Comparison of ENCODE assay signal across 22 cellular contexts in the genomic region with DNA sequence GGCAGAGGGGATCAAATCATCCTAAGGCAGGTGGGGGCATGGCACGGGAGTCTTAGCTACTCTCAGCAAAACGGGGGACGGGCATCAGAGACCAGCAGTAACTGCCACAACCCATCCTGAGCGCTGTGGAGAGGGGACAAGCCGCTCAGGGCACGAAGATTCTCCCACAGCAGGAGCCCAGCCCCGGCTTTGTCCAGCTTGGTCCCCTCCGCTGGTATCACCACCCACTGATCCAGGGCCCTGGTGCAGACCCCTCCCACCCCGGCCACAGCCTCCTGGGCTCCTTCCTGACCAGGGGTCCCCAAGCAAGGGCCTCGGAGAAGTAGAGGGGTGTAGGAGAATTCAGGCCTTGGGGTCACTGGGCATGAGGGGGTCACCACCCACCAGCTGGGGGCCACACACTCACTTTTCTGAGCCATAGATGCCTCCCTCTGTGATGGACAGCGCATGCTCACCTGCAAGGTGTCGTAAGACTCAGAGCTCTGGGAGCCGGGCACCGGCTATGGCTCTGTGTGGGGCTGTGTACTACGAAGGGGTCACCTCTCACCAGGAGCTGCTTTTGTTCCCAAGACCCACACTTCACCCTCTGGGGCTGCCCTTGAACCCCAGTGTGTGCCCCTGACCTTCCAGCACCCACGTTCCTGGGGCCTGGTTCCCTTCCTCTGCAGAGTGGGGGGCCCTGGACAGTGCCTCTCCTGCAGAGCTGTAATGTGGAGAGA. TPM values are rescaled to one million over a fixed set of nuclear protein-coding genes. Genes with fewer than 3 reads are reported as not detected.
DNase-seq lines count a peak whose midpoint lies in the region; ATAC-seq, FAIRE-seq and TF ChIP-seq lines count a peak whose summit lies in the region.
"Had no signal": no experiment of that assay in that cellular context is flagged by ENCODE, and none has a peak within 500 bp of the region (broad histone marks: within the 10 kb centered on the region; RNA-seq: fewer than 3 reads in every experiment).

No MANE protein-coding gene starts in this region.

- no peak overlapping the region for H2AFZ ChIP-seq in neural progenitor cell (replicated peaks)

- no peak for TF ChIP-seq POLR2A in GM12892 (IDR thresholded peaks at IDR 0.05; ENCODE audit: low read depth, low read length)

- peaks cover 15% of the 10 kb centered on the region for H3K4me1 Mint-ChIP-seq in activated T-cell treated with anti-CD3 and anti-CD28 coated beads, Interleukin-2, amount 50 U/mL, for 24 hours (ENCODE audit: low read depth)
- peaks cover 0 to 16% (median 4%) of the 10 kb centered on the region in 3 donors for H3K4me1 Mint-ChIP-seq in CD8-positive, alpha-beta memory T cell
- no peaks in the 10 kb centered on the region for H3K4me1 Mint-ChIP-seq in central memory CD8-positive, alpha-beta T cell
- H3K4me1 Mint-ChIP-seq in neural progenitor cell, result peaks cover 22% of the 10 kb centered on the region

- H3K4me2 ChIP-seq in neural progenitor cell, result no peak overlapping the region

- no peaks in the 10 kb centered on the region for H3K79me2 ChIP-seq in neural progenitor cell (ENCODE audit: low read depth)

- ATAC-seq in central memory CD8-positive, alpha-beta T cell (replicated peaks; ENCODE audit: extremely low read depth, poor library complexity, severe bottlenecking), result no peak
- ATAC-seq in Right ventricle myocardium superior (ENCODE audit: poor library complexity), result no peak
- ATAC-seq: left lobe of liver had no signal

- no peak for TF ChIP-seq CTCF in neural progenitor cell (IDR thresholded peaks at IDR 0.05)

- peaks cover 4% of the 10 kb centered on the region for H4K20me1 ChIP-seq in neural progenitor cell (ENCODE audit: low read depth)

- CTCF ChIA-PET in CD8-positive, alpha-beta memory T cell (lab: Charles Lee), result interaction anchor here (0.9 kb wide), 1 partner anchor 26 kb away, joined by 3 read pairs; the partner anchor contains the start of gene LRRC47

- no peak for DNase-seq in activated T-cell treated with anti-CD3 and anti-CD28 coated beads, Interleukin-2, amount 50 U/mL, for 24 hours
- no peak for DNase-seq in activated T-cell treated with anti-CD3 and anti-CD28 coated beads for 4 hours
- no peak for DNase-seq in CD8-positive, alpha-beta memory T cell
- no peak for DNase-seq in central memory CD8-positive, alpha-beta T cell (ENCODE audit: low spot score in 2 of 2)
- no peak for DNase-seq in neural progenitor cell (ENCODE audit: low spot score)
- no peak for DNase-seq in NCI-H526 treated with DMSO at 0.1 percent for 48 hours (lab: John Stamatoyannopoulos, UW)
- DNase-seq in GM12892 (ENCODE audit: insufficient read length), result no peak
- no peak for DNase-seq in Right ventricle myocardium superior
- DNase-seq: DMS53; head of caudate nucleus; KBM-7; midbrain; NCI-H2171; NCI-H526; nucleus accumbens; stimulated activated CD8-positive, alpha-beta memory T cell treated with anti-CD3 and anti-CD28 coated beads, Interleukin-4, amount 100 ng/mL, for 48 hours; SW 1271 had no signal

- no peaks in the 10 kb centered on the region for H3K27me3 ChIP-seq in CD8-positive, alpha-beta memory T cell (ENCODE audit: insufficient read depth, low read length, poor library complexity, severe bottlenecking)
- H3K27me3 ChIP-seq in neural progenitor cell, result peaks cover 26% of the 10 kb centered on the region

- H3K36me3 ChIP-seq in CD8-positive, alpha-beta memory T cell (ENCODE audit: insufficient read depth, low read length), result no peaks in the 10 kb centered on the region
- H3K36me3 ChIP-seq in neural progenitor cell, result no peaks in the 10 kb centered on the region
- H3K36me3 ChIP-seq: thoracic aorta had no signal

- H3F3A ChIP-seq in neural progenitor cell (ENCODE audit: low read depth), result peaks cover 5% of the 10 kb centered on the region

- intact Hi-C loops in Right ventricle myocardium superior (cut with DNase I), result no loop called here

- H3K4me3 Mint-ChIP-seq in activated T-cell treated with anti-CD3 and anti-CD28 coated beads, Interleukin-2, amount 50 U/mL, for 24 hours, result peak overlapping the region; percentile 76
- peak overlapping the region in 5 of 7 donors; percentile 41 to 72 (median 57) for H3K4me3 Mint-ChIP-seq in CD8-positive, alpha-beta memory T cell
- peak overlapping the region; percentile 56 for H3K4me3 Mint-ChIP-seq in central memory CD8-positive, alpha-beta T cell
- peak overlapping the region; percentile 77 for H3K4me3 Mint-ChIP-seq in neural progenitor cell

- no peaks in the 10 kb centered on the region for H3K9me3 Mint-ChIP-seq in activated T-cell treated with anti-CD3 and anti-CD28 coated beads, Interleukin-2, amount 50 U/mL, for 24 hours
- H3K9me3 Mint-ChIP-seq in CD8-positive, alpha-beta memory T cell, result no peaks in the 10 kb centered on the region
- no peaks in the 10 kb centered on the region for H3K9me3 Mint-ChIP-seq in central memory CD8-positive, alpha-beta T cell
- H3K9me3 Mint-ChIP-seq in neural progenitor cell, result peaks cover 13% of the 10 kb centered on the region

- H3K27ac Mint-ChIP-seq in activated T-cell treated with anti-CD3 and anti-CD28 coated beads, Interleukin-2, amount 50 U/mL, for 24 hours, result no peak overlapping the region
- H3K27ac Mint-ChIP-seq in CD8-positive, alpha-beta memory T cell, result peak overlapping the region in 2 of 8 donors; percentile 45
- H3K27ac Mint-ChIP-seq in central memory CD8-positive, alpha-beta T cell (ENCODE audit: low read depth), result no peak overlapping the region
- no peak overlapping the region for H3K27ac Mint-ChIP-seq in neural progenitor cell

- no peak for FAIRE-seq in GM12892 (lab: Jason Lieb, UNC)
- FAIRE-seq: GM12891, GM19239 had no signal

- no peaks in the 10 kb centered on the region for H3K27me3 Mint-ChIP-seq in activated T-cell treated with anti-CD3 and anti-CD28 coated beads, Interleukin-2, amount 50 U/mL, for 24 hours
- peaks cover 6 to 17% of the 10 kb centered on the region in 2 donors for H3K27me3 Mint-ChIP-seq in CD8-positive, alpha-beta memory T cell
- peaks cover 23% of the 10 kb centered on the region for H3K27me3 Mint-ChIP-seq in central memory CD8-positive, alpha-beta T cell
- H3K27me3 Mint-ChIP-seq in neural progenitor cell (ENCODE audit: insufficient read depth, low read depth), result peaks cover 10% of the 10 kb centered on the region

- peaks cover 12% of the 10 kb centered on the region for H3K4me1 ChIP-seq in CD8-positive, alpha-beta memory T cell (ENCODE audit: insufficient read depth, low read length)
- H3K4me1 ChIP-seq in neural progenitor cell, result peaks cover 7% of the 10 kb centered on the region

- POLR2A ChIA-PET in CD8-positive, alpha-beta memory T cell (lab: Charles Lee), result no interaction called here

- H3K4me3 ChIP-seq in CD8-positive, alpha-beta memory T cell (ENCODE audit: low read length), result no peak overlapping the region
- H3K4me3 ChIP-seq in neural progenitor cell, result no peak overlapping the region
- H3K4me3 ChIP-seq: thoracic aorta had no signal

- no peak overlapping the region for H3K27ac ChIP-seq in CD8-positive, alpha-beta memory T cell (ENCODE audit: low read depth, low read length)
- H3K27ac ChIP-seq in neural progenitor cell, result no peak overlapping the region
- H3K27ac ChIP-seq: C4-2B, thoracic aorta had no signal

- no peak overlapping the region for H3K9ac ChIP-seq in neural progenitor cell

- H3K36me3 Mint-ChIP-seq in activated T-cell treated with anti-CD3 and anti-CD28 coated beads, Interleukin-2, amount 50 U/mL, for 24 hours (ENCODE audit: low read depth), result no peaks in the 10 kb centered on the region
- no peaks in the 10 kb centered on the region for H3K36me3 Mint-ChIP-seq in CD8-positive, alpha-beta memory T cell
- H3K36me3 Mint-ChIP-seq in central memory CD8-positive, alpha-beta T cell (ENCODE audit: insufficient read depth), result peaks cover under 1% of the 10 kb centered on the region
- H3K36me3 Mint-ChIP-seq in neural progenitor cell, result no peaks in the 10 kb centered on the region

- H3K9me3 ChIP-seq in CD8-positive, alpha-beta memory T cell (ENCODE audit: low read length), result no peaks in the 10 kb centered on the region
- H3K9me3 ChIP-seq in neural progenitor cell (ENCODE audit: low read depth), result no peaks in the 10 kb centered on the region
- H3K9me3 ChIP-seq: thoracic aorta had no signal

RNA-seq across cellular contexts. Expression of gene SMIM1, which starts 2.3 kb away (rescaled TPM):
- total RNA-seq in CD8-positive, alpha-beta memory T cell, result 1 to 10 TPM in 1 of 2 experiments, under 1 TPM in 1; 0.80 to 1.6 TPM
- 1.1 TPM for polyA plus RNA-seq in CD8-positive, alpha-beta memory T cell
- total RNA-seq in neural progenitor cell (ENCODE audit: low replicate concordance) (9.1 TPM in 1 of 2 replicates, not detected in the other), Right ventricle myocardium superior (17.3 TPM)
- not detected for polyA plus RNA-seq in GM12892 (2012; ENCODE audit: missing spikeins)

RNA-seq across cellular contexts. Expression of gene CCDC27, which starts 18.0 kb away (rescaled TPM):
- total RNA-seq in CD8-positive, alpha-beta memory T cell, result not detected
- polyA plus RNA-seq in CD8-positive, alpha-beta memory T cell, result not detected
- not detected in 2 replicates for total RNA-seq in neural progenitor cell (ENCODE audit: low replicate concordance)
- polyA plus RNA-seq in GM12892 (2012; ENCODE audit: missing spikeins), result not detected
- not detected for total RNA-seq in Right ventricle myocardium superior
- total RNA-seq: left lobe of liver, thoracic aorta had no signal

RNA-seq across cellular contexts. Expression of gene LRRC47, which starts 26.1 kb away (rescaled TPM):
- 10 to 100 TPM; 42.6 to 50.5 TPM for total RNA-seq in CD8-positive, alpha-beta memory T cell
- polyA plus RNA-seq in CD8-positive, alpha-beta memory T cell, result 36.9 TPM
- total RNA-seq in neural progenitor cell (ENCODE audit: low replicate concordance) (32.5 and 51.0 TPM in 2 replicates), Right ventricle myocardium superior (54.7 TPM)
- 25.2 TPM for polyA plus RNA-seq in GM12892 (2012; ENCODE audit: missing spikeins)
